13 cellular contexts compared by ENCODE assay signal in the genomic region with DNA sequence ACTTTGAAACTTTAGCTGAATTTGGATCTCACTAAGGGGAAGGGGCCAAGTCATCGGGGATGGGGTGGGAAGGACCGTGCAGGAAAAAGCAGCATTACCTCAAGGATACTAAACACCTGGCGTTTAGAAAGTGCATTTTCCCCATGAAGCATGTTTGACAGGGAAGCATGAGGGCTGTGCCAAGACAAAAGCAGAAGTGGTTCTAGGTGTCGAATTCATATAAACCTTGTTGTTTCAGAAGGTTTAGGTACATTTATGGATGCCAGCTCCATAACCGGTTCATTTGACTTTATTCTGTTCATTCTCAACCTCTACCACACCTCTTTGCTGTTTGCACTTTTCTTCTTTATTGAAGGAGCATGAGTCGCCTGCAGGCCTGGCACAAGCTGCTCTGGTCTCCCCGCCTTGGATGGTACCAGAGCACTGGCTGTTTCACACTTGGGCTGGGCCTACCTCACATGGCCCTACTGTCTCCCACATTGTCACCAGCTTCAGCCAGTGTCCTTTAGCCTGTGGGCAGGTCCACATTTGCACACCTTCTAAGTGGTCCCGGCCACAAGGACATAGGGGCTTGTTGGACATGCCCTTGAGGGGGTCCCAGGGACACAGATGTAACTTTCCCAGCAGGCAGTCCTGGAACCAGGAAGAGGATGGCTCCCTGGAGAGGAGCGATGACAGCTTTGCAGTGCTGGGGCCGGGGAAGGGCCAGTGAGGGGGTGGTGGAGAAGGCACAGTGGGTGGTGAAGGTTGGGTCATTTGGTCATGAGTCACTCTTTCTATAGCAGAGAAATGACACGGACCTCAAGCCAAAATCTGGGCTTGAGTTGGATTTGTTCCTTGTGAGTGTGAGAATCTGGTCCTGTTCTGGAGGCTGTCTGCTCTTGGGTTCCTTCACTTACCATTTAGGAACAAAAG. TPM values are rescaled to one million over a fixed set of nuclear protein-coding genes. Genes with fewer than 3 reads are reported as not detected.
DNase-seq lines count a peak whose midpoint lies in the region; ATAC-seq and TF ChIP-seq lines count a peak whose summit lies in the region.
"Had no signal": no experiment of that assay in that cellular context is flagged by ENCODE, and none has a peak within 500 bp of the region (broad histone marks: within the 10 kb centered on the region; RNA-seq: fewer than 3 reads in every experiment).

No MANE protein-coding gene starts in this region.

- no TSS peak for BruUV-seq in A673 (replicated peaks; lab: Mats Ljungman, UMichigan)

- H3K27me3 ChIP-seq in SK-N-SH (ENCODE audit: insufficient read depth) (peaks cover 14% of the 10 kb centered on the region; the same call in 1 of the 2 replicates), OCI-LY1 (ENCODE audit: insufficient read depth, low read length) (no peaks in the 10 kb centered on the region), transverse colon (peaks cover 15% of the 10 kb centered on the region), A673 (replicated peaks; ENCODE audit: insufficient read depth, low read depth, low read length, poor library complexity) (peaks cover 38% of the 10 kb centered on the region)
- H3K27me3 ChIP-seq: BE2C had no signal

- peaks cover 6% of the 10 kb centered on the region for H3F3A ChIP-seq in SK-N-SH (replicated peaks; ENCODE audit: insufficient read depth)
- H3F3A ChIP-seq in OCI-LY1 (ENCODE audit: insufficient read depth, low read length) = no peaks in the 10 kb centered on the region

- H3K79me2 ChIP-seq in SK-N-SH (ENCODE audit: insufficient read depth) (no peaks in the 10 kb centered on the region), OCI-LY1 (ENCODE audit: insufficient read depth, low read length) (peaks cover 14% of the 10 kb centered on the region)

- peak overlapping the region; percentile 26 for H3K27ac Mint-ChIP-seq in dendritic cell treated with granulocyte-macrophage colony-stimulating factor and Interleukin-4, amounts not matched to agents 40 ng/mL and 50 ng/mL, for 4 days

- H3K9me3 Mint-ChIP-seq in dendritic cell treated with granulocyte-macrophage colony-stimulating factor and Interleukin-4, amounts not matched to agents 40 ng/mL and 50 ng/mL, for 4 days = no peaks in the 10 kb centered on the region

- intact Hi-C loops in dendritic cell treated with granulocyte-macrophage colony-stimulating factor and Interleukin-4, amounts not matched to agents 40 ng/mL and 50 ng/mL, for 4 days (cut with micrococcal nuclease) = no loop called here
- intact Hi-C loops in transverse colon (cut with DNase I; ENCODE audit: low total_unique reads) = no loop called here
- intact Hi-C loops in A673 (cut with micrococcal nuclease; ENCODE audit: unreplicated experiment) = loop anchor here (10.0 kb wide), 1 partner anchor 362 kb away; no protein-coding TSS in a partner anchor

- no peaks in the 10 kb centered on the region for H4K20me1 ChIP-seq in SK-N-SH (ENCODE audit: insufficient read depth)
- H4K20me1 ChIP-seq in OCI-LY1 (ENCODE audit: insufficient read depth, low read length) = no peaks in the 10 kb centered on the region

- in situ Hi-C loops in transverse colon (cut with MboI; ENCODE audit: low pct_ligation_motif_present in 1 of 4, low pct_unique_long_range_greater_than_20kb in 1 of 4, low sequenced_read_pairs in 3 of 4) = no loop called here

- H3K36me3 ChIP-seq in SK-N-SH (replicated peaks in 1 of 2; ENCODE audit: control insufficient read depth in 1 of 2, insufficient read depth in 2 of 2, low read length in 1 of 2) (peaks cover 0 to 5% of the 10 kb centered on the region in 2 experiments), OCI-LY1 (ENCODE audit: insufficient read depth, low read length) (peaks cover 12% of the 10 kb centered on the region), transverse colon (no peaks in the 10 kb centered on the region), A673 (ENCODE audit: insufficient read depth, low read length, poor library complexity, severe bottlenecking) (no peaks in the 10 kb centered on the region)
- H3K36me3 ChIP-seq: BE2C, heart left ventricle had no signal

- POLR2A ChIA-PET in SK-N-SH (lab: Yijun Ruan, JAX) = no interaction called here
- POLR2A ChIA-PET in A673 (lab: Charles Lee; ENCODE audit: low non-redundant PET) = no interaction called here

- H3K27ac ChIP-seq in SK-N-SH (ENCODE audit: low read depth in 2 of 2, low read length in 1 of 2) = no peak overlapping the region
- peak overlapping the region; percentile 95 for H3K27ac ChIP-seq in OCI-LY1 (ENCODE audit: low read depth, low read length, poor library complexity, severe bottlenecking)
- peak overlapping the region; percentile 22 to 50 (median 31) for H3K27ac ChIP-seq in transverse colon
- H3K27ac ChIP-seq in A673 (ENCODE audit: low read depth, low read length, poor library complexity, severe bottlenecking) = no peak overlapping the region
- H3K27ac ChIP-seq: heart left ventricle had no signal

- H3K4me1 Mint-ChIP-seq in dendritic cell treated with granulocyte-macrophage colony-stimulating factor and Interleukin-4, amounts not matched to agents 40 ng/mL and 50 ng/mL, for 4 days (ENCODE audit: low read depth) = peaks cover 61% of the 10 kb centered on the region

- H2AFZ ChIP-seq in SK-N-SH (ENCODE audit: low read depth) = no peak overlapping the region
- no peak overlapping the region for H2AFZ ChIP-seq in OCI-LY1 (ENCODE audit: low read length)

- H3K9ac ChIP-seq in SK-N-SH = no peak overlapping the region
- peak overlapping the region; percentile 20; the same call in 1 of the 2 replicates for H3K9ac ChIP-seq in OCI-LY1 (ENCODE audit: low read length)

- H3K4me3 Mint-ChIP-seq in dendritic cell treated with granulocyte-macrophage colony-stimulating factor and Interleukin-4, amounts not matched to agents 40 ng/mL and 50 ng/mL, for 4 days = no peak overlapping the region

- CTCF ChIA-PET in SK-N-SH (lab: Yijun Ruan, JAX) = interaction anchor here (1.4 to 2.6 kb wide), 2 partner anchors 10 to 24 kb away, joined by 4 to 7 read pairs; no protein-coding TSS in a partner anchor
- CTCF ChIA-PET in A673 (lab: Charles Lee) = no interaction called here

- DNase-seq in SK-N-SH (no peak), transverse colon (peak; percentile 44), A673 (ENCODE audit: low spot score) (no peak), kidney glomerular epithelial cell (lab: John Stamatoyannopoulos, UW) (no peak)
- DNase-seq: BE2C; effector CD4-positive, alpha-beta T cell; heart left ventricle; NCI-H1417 treated with DMSO at 0.1 percent for 48 hours had no signal

- ATAC-seq in SK-N-SH treated with all-trans-retinoic acid at 6 μM for 48 hours (peak; percentile 40), HG02678 (IDR thresholded peaks at IDR 0.05; ENCODE audit: unreplicated experiment) (no peak)
- ATAC-seq: Panc1 had no signal

- TF ChIP-seq POLR2A in transverse colon (IDR thresholded peaks at IDR 0.05) = no peak

- H3K9me2 ChIP-seq in SK-N-SH = no peaks in the 10 kb centered on the region
- H3K9me2 ChIP-seq in OCI-LY1 (ENCODE audit: low read depth, low read length) = no peaks in the 10 kb centered on the region

- H3K4me1 ChIP-seq in SK-N-SH (ENCODE audit: control insufficient read depth in 1 of 2, insufficient read depth in 2 of 2, low read depth in 1 of 2, low read length in 1 of 2) = peaks cover 0 to 3% of the 10 kb centered on the region in 2 experiments; a peak in 2 of 4 replicates
- H3K4me1 ChIP-seq in OCI-LY1 (ENCODE audit: insufficient read depth, low read length, severe bottlenecking) = peaks cover 64% of the 10 kb centered on the region
- peaks cover 0 to 27% (median 17%) of the 10 kb centered on the region in 4 donors for H3K4me1 ChIP-seq in transverse colon
- H3K4me1 ChIP-seq in A673 (ENCODE audit: insufficient read depth, low read length, poor library complexity, severe bottlenecking) = peaks cover 9% of the 10 kb centered on the region
- H3K4me1 ChIP-seq: BE2C had no signal

- H3K9me3 ChIP-seq in SK-N-SH (no peaks in the 10 kb centered on the region), OCI-LY1 (ENCODE audit: low read length) (no peaks in the 10 kb centered on the region), transverse colon (no peaks in the 10 kb centered on the region), A673 (ENCODE audit: low read depth, low read length, poor library complexity, severe bottlenecking) (no peaks in the 10 kb centered on the region)
- H3K9me3 ChIP-seq: BE2C, heart left ventricle had no signal

- TF ChIP-seq RAD21 in SK-N-SH (IDR thresholded peaks at IDR 0.05; ENCODE audit: low read length) = no peak

- no peaks in the 10 kb centered on the region for H3K36me3 Mint-ChIP-seq in dendritic cell treated with granulocyte-macrophage colony-stimulating factor and Interleukin-4, amounts not matched to agents 40 ng/mL and 50 ng/mL, for 4 days (ENCODE audit: low read depth)

- H3K4me3 ChIP-seq in SK-N-SH (ENCODE audit: low read depth in 2 of 2, low read length in 1 of 2) = no peak overlapping the region
- no peak overlapping the region for H3K4me3 ChIP-seq in OCI-LY1 (ENCODE audit: low read depth, low read length, poor library complexity, severe bottlenecking)
- no peak overlapping the region for H3K4me3 ChIP-seq in transverse colon
- no peak overlapping the region for H3K4me3 ChIP-seq in A673 (ENCODE audit: low read depth, low read length, poor library complexity, severe bottlenecking)
- H3K4me3 ChIP-seq: heart left ventricle had no signal

- H3K27me3 Mint-ChIP-seq in dendritic cell treated with granulocyte-macrophage colony-stimulating factor and Interleukin-4, amounts not matched to agents 40 ng/mL and 50 ng/mL, for 4 days = peaks cover 26% of the 10 kb centered on the region

- H3K4me2 ChIP-seq in SK-N-SH (no peak overlapping the region), OCI-LY1 (ENCODE audit: low read length) (peak overlapping the region; percentile 4; the same call in 1 of the 2 replicates)

- 84% methylated on average over 9 of the region's 11 CpGs for whole genome bisulfite sequencing in SK-N-SH (ENCODE audit: low lambda C conversion rate)
- 33 to 63% methylated on average over 1 to 11 of the region's 11 CpGs for WGBS in transverse colon (ENCODE audit: low coverage in 1 of 2), 2 donors

- TF ChIP-seq CTCF in SK-N-SH (IDR thresholded peaks at IDR 0.05) (no peak), OCI-LY1 (IDR thresholded peaks at IDR 0.05; ENCODE audit: low read length) (no peak), transverse colon (IDR thresholded peaks at IDR 0.05) (no peak), A673 (conservative IDR thresholded peaks at IDR 0.05; ENCODE audit: low read depth, low read length) (no peak)

- TF ChIP-seq EP300 in SK-N-SH (IDR thresholded peaks at IDR 0.05; ENCODE audit: borderline replicate concordance in 1 of 2, low read depth in 1 of 2, low read length in 1 of 2) (no peak), transverse colon (IDR thresholded peaks at IDR 0.05; ENCODE audit: low read depth) (no peak)

TF ChIP-seq in SK-N-SH treated with all-trans-retinoic acid at 6 μM for 48 hours, 23 proteins besides CTCF, POLR2A, EP300 and RAD21 (continues in another document):
- TF ChIP-seq BACH2 (CRISPR knock-in tag; IDR thresholded peaks at IDR 0.05; ENCODE audit: borderline replicate concordance) (no peak), TCF4 (CRISPR knock-in tag; IDR thresholded peaks at IDR 0.05; ENCODE audit: borderline replicate concordance) (no peak)

TF ChIP-seq in SK-N-SH, 30 proteins besides CTCF, POLR2A, EP300 and RAD21 (continues in another document):
- no peak for TF ChIP-seq MXI1 (IDR thresholded peaks at IDR 0.05; ENCODE audit: low read depth, low read length)

RNA-seq across cellular contexts. Expression of gene ST14, which starts 3.2 kb away (rescaled TPM):
- polyA plus RNA-seq in SK-N-SH (2012; rRNA removed) = not detected in 2 replicates
- polyA plus RNA-seq in SK-N-SH (2012; cell fraction: cytosol; rRNA removed) = 0.01 TPM in 1 of 2 replicates, not detected in the other
- polyA plus RNA-seq in SK-N-SH (2012; cell fraction: nucleus; rRNA removed) = not detected in 2 replicates
- total RNA-seq in transverse colon (100 to 1,000 TPM; 335 to 641 (median 446) TPM), A673 (2021) (0.17 and 0.30 TPM in 2 replicates)

Comparison
In these comparisons a context has a peak if more than half of its experiments do, and no peak if none do; other contexts are left out.
1. H3K27ac ChIP-seq: peak in OCI-LY1 (single experiment) and transverse colon (4 of 4); none in SK-N-SH (0 of 2) and A673 (single experiment).
2. RNA of gene ST14, which starts 3.2 kb away (total RNA-seq): 335 to 641 TPM in transverse colon; 0.17 to 0.30 TPM in A673; every median in the first group is over 100 times any median in the second.